23 cellular contexts compared by ENCODE assay signal in genomic region chr19:6751189-6751588, GRCh38. TPM values are rescaled to one million over a fixed set of nuclear protein-coding genes. Genes with fewer than 3 reads are reported as not detected.
"Had no signal": no experiment of that assay in that cellular context is flagged by ENCODE, and none has a peak within 500 bp of the region (broad histone marks: within the 10 kb centered on the region; RNA-seq: fewer than 3 reads in every experiment).

No MANE protein-coding gene starts in this region.

- H3K27ac Mint-ChIP-seq: activated B cell treated with CpG ODN at 0.5 μM for 24 hours; activated CD8-positive, alpha-beta T cell treated with anti-CD3 and anti-CD28 coated beads for 36 hours; activated naive CD4-positive, alpha-beta T cell treated with anti-CD3 and anti-CD28 coated beads, Interleukin-2, amount 50 U/mL, for 24 hours; activated T-helper 2 cell treated with anti-CD3 and anti-CD28 coated beads, Interferon-gamma antibody, Interleukin-2, Interleukin-4, amounts not matched to agents 10 μg/mL and 5 μg/mL and 100 μg/mL, durations not matched to agents 14 hours and 24 hours and 36 hours; T-helper 2 cell treated with Interferon-gamma antibody and Interleukin-4, amounts not matched to agents 5 μg/mL and 100 μg/mL, for 36 hours had no signal

- DNase-seq: activated B cell treated with CpG ODN at 0.5 μM for 24 hours; activated CD4-positive, alpha-beta T cell treated with anti-CD3 and anti-CD28 coated beads, Interleukin-2, amount 50 U/mL, for 1 hour; activated CD8-positive, alpha-beta T cell treated with anti-CD3 and anti-CD28 coated beads for 36 hours; activated T-cell treated with anti-CD3 and anti-CD28 coated beads, Interleukin-2, amount 50 U/mL, for 48 hours; anterior cingulate cortex; cerebellar nuclear complex; cortex of kidney; head of caudate nucleus; midbrain; naive thymus-derived CD8-positive, alpha-beta T cell; occipital lobe; stimulated activated naive CD4-positive, alpha-beta T cell treated with Interleukin-2 at 50 U/mL for 16 hours; T-helper 1 cell; upper lobe of left lung had no signal

- H3K9me3 ChIP-seq: gastroesophageal sphincter, right atrium auricular region, upper lobe of left lung had no signal

- H3K4me3 ChIP-seq: gastroesophageal sphincter, right atrium auricular region, smooth muscle cell, upper lobe of left lung had no signal

- H3K4me1 Mint-ChIP-seq: neural crest cell had no signal

- H3K27me3 Mint-ChIP-seq: activated B cell treated with CpG ODN at 0.5 μM for 24 hours; activated CD8-positive, alpha-beta T cell treated with anti-CD3 and anti-CD28 coated beads for 36 hours; activated naive CD4-positive, alpha-beta T cell treated with anti-CD3 and anti-CD28 coated beads, Interleukin-2, amount 50 U/mL, for 24 hours; naive thymus-derived CD8-positive, alpha-beta T cell had no signal

- H3K4me2 ChIP-seq: smooth muscle cell had no signal

- H3K4me3 Mint-ChIP-seq: activated B cell treated with CpG ODN at 0.5 μM for 24 hours; activated CD8-positive, alpha-beta T cell treated with anti-CD3 and anti-CD28 coated beads for 36 hours; activated naive CD4-positive, alpha-beta T cell treated with anti-CD3 and anti-CD28 coated beads, Interleukin-2, amount 50 U/mL, for 24 hours; naive thymus-derived CD8-positive, alpha-beta T cell; neural crest cell; T-helper 2 cell treated with Interferon-gamma antibody and Interleukin-4, amounts not matched to agents 5 μg/mL and 100 μg/mL, for 36 hours had no signal

- H3K27me3 ChIP-seq: gastroesophageal sphincter, right atrium auricular region, upper lobe of left lung had no signal

- H3K9me3 Mint-ChIP-seq: activated B cell treated with CpG ODN at 0.5 μM for 24 hours; activated CD8-positive, alpha-beta T cell treated with anti-CD3 and anti-CD28 coated beads for 36 hours; activated naive CD4-positive, alpha-beta T cell treated with anti-CD3 and anti-CD28 coated beads, Interleukin-2, amount 50 U/mL, for 24 hours; activated T-helper 2 cell treated with anti-CD3 and anti-CD28 coated beads, Interferon-gamma antibody, Interleukin-2, Interleukin-4, amounts not matched to agents 10 μg/mL and 5 μg/mL and 100 μg/mL, durations not matched to agents 14 hours and 24 hours and 36 hours; naive thymus-derived CD8-positive, alpha-beta T cell; neural crest cell; T-helper 2 cell treated with Interferon-gamma antibody and Interleukin-4, amounts not matched to agents 5 μg/mL and 100 μg/mL, for 36 hours had no signal

RNA-seq across cellular contexts. Expression of gene SH2D3A, which starts 16.0 kb away (rescaled TPM):
- total RNA-seq: fibroblast of lung, neural crest cell, occipital lobe, right atrium auricular region had no signal
- polyA plus RNA-seq: fibroblast of lung had no signal

RNA-seq across cellular contexts. Expression of gene VAV1, which starts 21.3 kb away (rescaled TPM):
- total RNA-seq: fibroblast of lung, fibroblast of villous mesenchyme, neural crest cell, smooth muscle cell had no signal
- polyA plus RNA-seq: fibroblast of lung, smooth muscle cell had no signal

RNA-seq across cellular contexts. Expression of gene C3, which starts 30.7 kb away (rescaled TPM):
- polyA plus RNA-seq: naive thymus-derived CD8-positive, alpha-beta T cell had no signal
